20 cellular contexts compared by ENCODE assay signal in the genomic region with DNA sequence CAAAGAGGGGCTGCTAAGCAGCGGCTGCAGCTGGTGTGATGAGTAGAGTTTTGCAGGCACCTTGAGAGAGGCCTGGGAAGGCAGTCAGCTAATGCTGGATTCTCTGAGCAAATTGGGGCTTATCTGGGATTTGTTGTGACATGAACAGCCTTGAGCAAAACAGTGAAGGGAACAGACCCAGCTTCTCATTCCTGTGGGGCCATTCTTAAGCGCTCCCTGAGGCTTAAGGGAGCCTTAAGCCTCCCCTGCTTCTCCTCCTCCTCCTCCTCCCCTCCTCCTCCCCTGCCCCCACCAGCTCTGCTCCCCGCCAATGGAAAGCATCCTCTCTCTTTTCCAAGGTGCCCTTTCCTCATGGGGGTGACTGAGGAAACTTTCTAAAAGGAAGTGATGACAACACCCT. TPM values are rescaled to one million over a fixed set of nuclear protein-coding genes. Genes with fewer than 3 reads are reported as not detected.
"Had no signal": no experiment of that assay in that cellular context is flagged by ENCODE, and none has a peak within 500 bp of the region (broad histone marks: within the 10 kb centered on the region; RNA-seq: fewer than 3 reads in every experiment).

No MANE protein-coding gene starts in this region.

- H3K27me3 ChIP-seq: adrenal gland, body of pancreas, neutrophil, right atrium auricular region, upper lobe of right lung had no signal

- DNase-seq: activated CD4-positive, alpha-beta T cell treated with anti-CD3 and anti-CD28 coated beads for 4 hours; activated CD8-positive, alpha-beta memory T cell treated with anti-CD3 and anti-CD28 coated beads, Interleukin-2, amount 50 U/mL, for 48 hours; activated CD8-positive, alpha-beta T cell treated with anti-CD3 and anti-CD28 coated beads for 36 hours; activated naive CD4-positive, alpha-beta T cell treated with anti-CD3 and anti-CD28 coated beads for 36 hours; adrenal gland; body of pancreas; cortex of kidney; effector memory CD8-positive, alpha-beta T cell; erythroblast; foreskin fibroblast; T-helper 9 cell; upper lobe of right lung had no signal

- H3K36me3 ChIP-seq: adrenal gland, neutrophil, right atrium auricular region, upper lobe of right lung had no signal

- H3K27ac ChIP-seq: adrenal gland, neutrophil, right atrium auricular region, upper lobe of right lung had no signal

- H3K9me3 ChIP-seq: adrenal gland, body of pancreas, neutrophil, right atrium auricular region, upper lobe of right lung had no signal

- H3K9me3 Mint-ChIP-seq: activated CD8-positive, alpha-beta T cell treated with anti-CD3 and anti-CD28 coated beads for 36 hours; activated naive CD4-positive, alpha-beta T cell treated with anti-CD3 and anti-CD28 coated beads for 36 hours; activated T-helper 1 cell treated with anti-CD3 and anti-CD28 coated beads, Interleukin-12 subunit alpha, Interleukin-12 subunit beta, Interleukin-2, Interleukin-4 antibody, amounts not matched to agents 30 ng/mL and 10 ng/mL and 1 ng/mL, durations not matched to agents 14 hours and 24 hours and 36 hours; central memory CD8-positive, alpha-beta T cell; effector memory CD8-positive, alpha-beta T cell; stimulated activated memory B cell treated with anti-CD40 and anti-IgM and Interleukin-4, amounts not matched to agents 10 μg/mL and 1 μg/mL and 100 μg/mL, for 72 hours had no signal

- H3K27ac Mint-ChIP-seq: activated CD8-positive, alpha-beta T cell treated with anti-CD3 and anti-CD28 coated beads for 36 hours; activated naive CD4-positive, alpha-beta T cell treated with anti-CD3 and anti-CD28 coated beads for 36 hours; activated T-helper 1 cell treated with anti-CD3 and anti-CD28 coated beads, Interleukin-12 subunit alpha, Interleukin-12 subunit beta, Interleukin-2, Interleukin-4 antibody, amounts not matched to agents 30 ng/mL and 10 ng/mL and 1 ng/mL, durations not matched to agents 14 hours and 24 hours and 36 hours; effector memory CD8-positive, alpha-beta T cell; stimulated activated memory B cell treated with anti-CD40 and anti-IgM and Interleukin-4, amounts not matched to agents 10 μg/mL and 1 μg/mL and 100 μg/mL, for 72 hours had no signal

- H3K4me1 Mint-ChIP-seq: central memory CD8-positive, alpha-beta T cell had no signal

- H3K4me3 Mint-ChIP-seq: activated CD8-positive, alpha-beta T cell treated with anti-CD3 and anti-CD28 coated beads for 36 hours; activated naive CD4-positive, alpha-beta T cell treated with anti-CD3 and anti-CD28 coated beads for 36 hours; activated T-helper 1 cell treated with anti-CD3 and anti-CD28 coated beads, Interleukin-12 subunit alpha, Interleukin-12 subunit beta, Interleukin-2, Interleukin-4 antibody, amounts not matched to agents 30 ng/mL and 10 ng/mL and 1 ng/mL, durations not matched to agents 14 hours and 24 hours and 36 hours; central memory CD8-positive, alpha-beta T cell; effector memory CD8-positive, alpha-beta T cell; stimulated activated memory B cell treated with anti-CD40 and anti-IgM and Interleukin-4, amounts not matched to agents 10 μg/mL and 1 μg/mL and 100 μg/mL, for 72 hours had no signal

- H3K36me3 Mint-ChIP-seq: stimulated activated memory B cell treated with anti-CD40 and anti-IgM and Interleukin-4, amounts not matched to agents 10 μg/mL and 1 μg/mL and 100 μg/mL, for 72 hours had no signal

- H3K4me1 ChIP-seq: upper lobe of right lung had no signal

- H3K4me3 ChIP-seq: adrenal gland, body of pancreas, right atrium auricular region, upper lobe of right lung had no signal

- ATAC-seq: activated CD8-positive, alpha-beta T cell treated with anti-CD3 and anti-CD28 coated beads for 36 hours; body of pancreas; effector memory CD8-positive, alpha-beta T cell; stimulated activated memory B cell treated with anti-CD40 and anti-IgM and Interleukin-4, amounts not matched to agents 10 μg/mL and 1 μg/mL and 100 μg/mL, for 72 hours had no signal

RNA-seq across cellular contexts. Expression of a gene that starts 21.3 kb away (rescaled TPM):
- total RNA-seq: activated CD8-positive, alpha-beta T cell treated with anti-CD3 and anti-CD28 coated beads for 36 hours; activated naive CD4-positive, alpha-beta T cell treated with anti-CD3 and anti-CD28 coated beads for 36 hours; activated T-helper 1 cell treated with anti-CD3 and anti-CD28 coated beads, Interleukin-12 subunit alpha, Interleukin-12 subunit beta, Interleukin-2, Interleukin-4 antibody, amounts not matched to agents 30 ng/mL and 10 ng/mL and 1 ng/mL, durations not matched to agents 14 hours and 24 hours and 36 hours; myocyte; posterior vena cava; SK-MEL-5; upper lobe of right lung had no signal
